Comparison of ENCODE assay signal across 2 cellular contexts in the genomic region with DNA sequence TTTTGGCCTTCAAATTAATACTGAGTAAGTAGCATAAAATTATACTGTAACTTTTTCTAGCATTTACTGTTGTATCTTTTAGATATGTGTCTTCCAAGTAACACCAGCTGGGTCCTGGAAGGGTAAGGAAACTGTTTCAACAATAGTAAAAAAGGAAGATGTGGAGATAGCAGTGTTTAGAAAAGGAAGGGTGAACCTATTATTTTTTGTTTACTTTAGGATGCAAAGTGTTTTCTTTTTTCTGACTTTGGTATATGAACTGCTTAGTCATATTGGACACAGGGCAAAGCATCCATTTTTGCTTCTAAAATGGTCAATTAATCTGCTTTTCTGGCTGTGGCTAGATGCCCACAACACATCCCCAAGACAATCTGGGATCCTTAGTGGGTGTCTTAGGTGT.
TF ChIP-seq lines count a peak whose summit lies in the region.

No MANE protein-coding gene starts in this region.

TF ChIP-seq in A549, 52 proteins besides CTCF, POLR2A, EP300 and RAD21:
- TF ChIP-seq GATA3 (IDR thresholded peaks at IDR 0.05; ENCODE audit: borderline replicate concordance) (peak; percentile 67), ZSCAN20 (CRISPR knock-in tag; IDR thresholded peaks at IDR 0.05) (no peak)

TF ChIP-seq in endothelial cell of umbilical vein, 7 proteins besides CTCF, POLR2A, EP300 and RAD21:
- TF ChIP-seq JUN (IDR thresholded peaks at IDR 0.05; ENCODE audit: borderline replicate concordance, insufficient read depth, insufficient read length, low read depth) (peak; percentile 56), POLR2AphosphoS5 (IDR thresholded peaks at IDR 0.05; ENCODE audit: insufficient read depth, low read depth, low read length) (peak; percentile 76), GATA2 (IDR thresholded peaks at IDR 0.05; ENCODE audit: insufficient read depth, insufficient read length, low read depth, low read length) (peak; percentile 98), FOS (IDR thresholded peaks at IDR 0.05; ENCODE audit: borderline replicate concordance, insufficient read depth, low read length) (peak; percentile 81), MAX (IDR thresholded peaks at IDR 0.05; ENCODE audit: insufficient read depth, insufficient read length) (no peak), EZH2 (IDR thresholded peaks at IDR 0.05; ENCODE audit: borderline replicate concordance, low read depth, low read length, severe bottlenecking) (no peak)
